Comparison of ENCODE assay signal across 8 cellular contexts in the genomic region with DNA sequence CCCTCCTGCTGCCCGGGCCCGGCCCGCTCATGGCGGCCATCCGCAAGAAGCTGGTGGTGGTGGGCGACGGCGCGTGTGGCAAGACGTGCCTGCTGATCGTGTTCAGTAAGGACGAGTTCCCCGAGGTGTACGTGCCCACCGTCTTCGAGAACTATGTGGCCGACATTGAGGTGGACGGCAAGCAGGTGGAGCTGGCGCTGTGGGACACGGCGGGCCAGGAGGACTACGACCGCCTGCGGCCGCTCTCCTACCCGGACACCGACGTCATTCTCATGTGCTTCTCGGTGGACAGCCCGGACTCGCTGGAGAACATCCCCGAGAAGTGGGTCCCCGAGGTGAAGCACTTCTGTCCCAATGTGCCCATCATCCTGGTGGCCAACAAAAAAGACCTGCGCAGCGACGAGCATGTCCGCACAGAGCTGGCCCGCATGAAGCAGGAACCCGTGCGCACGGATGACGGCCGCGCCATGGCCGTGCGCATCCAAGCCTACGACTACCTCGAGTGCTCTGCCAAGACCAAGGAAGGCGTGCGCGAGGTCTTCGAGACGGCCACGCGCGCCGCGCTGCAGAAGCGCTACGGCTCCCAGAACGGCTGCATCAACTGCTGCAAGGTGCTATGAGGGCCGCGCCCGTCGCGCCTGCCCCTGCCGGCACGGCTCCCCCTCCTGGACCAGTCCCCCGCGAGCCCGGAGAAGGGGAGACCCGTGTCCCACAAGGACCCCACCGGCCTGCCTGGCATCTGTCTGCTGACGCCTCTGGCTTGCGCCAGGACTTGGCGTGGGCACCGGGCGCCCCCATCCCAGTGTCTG. TPM values are rescaled to one million over a fixed set of nuclear protein-coding genes. Genes with fewer than 3 reads are reported as not detected.
DNase-seq lines count a peak whose midpoint lies in the region; ATAC-seq lines count a peak whose summit lies in the region.

No MANE protein-coding gene starts in this region.

- intact Hi-C loops in right cardiac atrium (cut with DNase I): loop anchor here (2.0 to 5.0 kb wide), 4 partner anchors 130 to 190 kb away; no protein-coding TSS in a partner anchor

- WGBS in right cardiac atrium: under 1% methylated on average over 78 of the region's 78 CpGs

- H3K27me3 ChIP-seq in right cardiac atrium (ENCODE audit: control insufficient read depth, insufficient read depth): no peaks in the 10 kb centered on the region
- H3K27me3 ChIP-seq in rectal smooth muscle tissue (ENCODE audit: control insufficient read depth, insufficient read depth, low read length): no peaks in the 10 kb centered on the region

- peaks cover 18% of the 10 kb centered on the region for H3K36me3 ChIP-seq in rectal smooth muscle tissue (ENCODE audit: control insufficient read depth, insufficient read depth, low read length)

- DNase-seq in DMS79 treated with DMSO at 0.1 percent for 48 hours (lab: John Stamatoyannopoulos, UW) (peak; percentile 62), DMS79 (lab: John Stamatoyannopoulos, UW) (no peak), NCI-H2227 (lab: John Stamatoyannopoulos, UW; ENCODE audit: unreplicated experiment) (peak; percentile 66), amniotic epithelial cell (ENCODE audit: low read depth) (peak; percentile 49), right cardiac atrium (peak; percentile 58 to 80 (median 78)), SKM-1 treated with dmso at 0.1 percent for 144 hours (lab: John Stamatoyannopoulos, UW; ENCODE audit: unreplicated experiment) (no peak)

- H3K4me1 ChIP-seq in right cardiac atrium (ENCODE audit: control insufficient read depth, insufficient read depth, low read length) (peaks cover 5% of the 10 kb centered on the region), rectal smooth muscle tissue (ENCODE audit: control insufficient read depth, insufficient read depth, low read length) (peaks cover 43% of the 10 kb centered on the region)

- H3K27ac ChIP-seq in right cardiac atrium (ENCODE audit: low read length) (peak overlapping the region; percentile 90), rectal smooth muscle tissue (ENCODE audit: low read depth, low read length) (peak overlapping the region; percentile 99)

- H3K9ac ChIP-seq in rectal smooth muscle tissue (ENCODE audit: low read length): peak overlapping the region; percentile 99

- H3K4me3 ChIP-seq in right cardiac atrium (ENCODE audit: low read length): peak overlapping the region; percentile 72
- peak overlapping the region; percentile 97 for H3K4me3 ChIP-seq in rectal smooth muscle tissue (ENCODE audit: low read length)

- ATAC-seq in GM21825 (IDR thresholded peaks at IDR 0.05; ENCODE audit: unreplicated experiment) (peak; percentile 11), right cardiac atrium (peak; percentile 4 to 8)

- H3K9me3 ChIP-seq in right cardiac atrium (ENCODE audit: control insufficient read depth, low read length): no peaks in the 10 kb centered on the region

RNA-seq across cellular contexts. Expression of gene RHOB, which starts 0.8 kb away (rescaled TPM):
- total RNA-seq in right cardiac atrium: 100 to 1,000 TPM; 141 to 365 (median 217) TPM
- 315 TPM for polyA plus RNA-seq in right cardiac atrium

Comparison
In these comparisons a context has a peak if more than half of its experiments do, and no peak if none do; other contexts are left out.
1. DNase-seq: peak in DMS79 treated with DMSO at 0.1 percent for 48 hours (single experiment), NCI-H2227 (single experiment), amniotic epithelial cell (single experiment) and right cardiac atrium (3 of 3); none in DMS79 (single experiment) and SKM-1 treated with dmso at 0.1 percent for 144 hours (single experiment).